Comparison of ENCODE assay signal across 9 cellular contexts in the genomic region with DNA sequence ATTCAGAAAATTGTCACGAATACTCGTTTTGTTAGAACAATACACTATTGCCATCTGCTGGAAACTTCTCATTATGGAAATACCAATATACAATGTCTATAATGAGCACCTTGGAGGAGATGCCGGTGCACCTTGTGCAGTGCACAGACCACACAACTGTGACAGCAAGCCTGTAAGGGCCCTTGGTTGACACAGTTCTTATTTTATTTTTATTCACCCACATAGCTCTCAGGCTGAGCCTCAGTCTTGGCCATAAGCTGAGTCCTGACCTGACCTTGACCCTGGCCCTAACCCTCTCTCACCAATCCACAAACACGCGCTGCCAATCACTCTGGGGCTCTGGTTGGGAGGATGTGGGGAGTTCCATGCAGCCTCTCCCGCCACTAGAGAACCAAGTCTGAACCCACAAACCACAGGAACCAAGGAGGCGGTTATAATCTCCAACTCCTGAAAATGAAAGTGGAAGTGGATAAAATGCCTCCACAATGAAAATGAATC. TPM values are rescaled to one million over a fixed set of nuclear protein-coding genes. Genes with fewer than 3 reads are reported as not detected.
DNase-seq lines count a peak whose midpoint lies in the region; ATAC-seq and TF ChIP-seq lines count a peak whose summit lies in the region.
"Had no signal": no experiment of that assay in that cellular context is flagged by ENCODE, and none has a peak within 500 bp of the region (broad histone marks: within the 10 kb centered on the region; RNA-seq: fewer than 3 reads in every experiment).

No MANE protein-coding gene starts in this region.

- H3K36me3 ChIP-seq in IMR-90 (ENCODE audit: control insufficient read depth, insufficient read depth, low read length): no peaks in the 10 kb centered on the region
- H3K36me3 ChIP-seq in suprapubic skin: no peaks in the 10 kb centered on the region
- H3K36me3 ChIP-seq in psoas muscle (ENCODE audit: insufficient read depth in 1 of 2, low read depth in 1 of 2): no peaks in the 10 kb centered on the region

- H3K27me3 Mint-ChIP-seq in activated CD4-positive, alpha-beta memory T cell treated with anti-CD3 and anti-CD28 coated beads, Interleukin-2, amount 10 ng/mL, durations not matched to agents 7 days and 5 days: peaks cover 56% of the 10 kb centered on the region

- H3K9ac ChIP-seq in IMR-90 (ENCODE audit: low read depth, low read length): no peak overlapping the region

- H3K56ac ChIP-seq in IMR-90 (ENCODE audit: extremely low read depth, insufficient read depth, low read length): no peak overlapping the region

- H3K27me3 ChIP-seq in IMR-90 (ENCODE audit: control insufficient read depth, insufficient read depth, low read length) (peaks cover 5% of the 10 kb centered on the region), suprapubic skin (peaks cover 21% of the 10 kb centered on the region), psoas muscle (ENCODE audit: insufficient read depth in 3 of 3, low read length in 2 of 3) (no peaks in the 10 kb centered on the region)

- H3K18ac ChIP-seq in IMR-90 (ENCODE audit: low read depth, low read length): no peak overlapping the region

- no peaks in the 10 kb centered on the region for H3K79me1 ChIP-seq in IMR-90 (ENCODE audit: low read depth in 1 of 2, low read length in 2 of 2)

- H4K5ac ChIP-seq in IMR-90 (ENCODE audit: low read depth, low read length): no peak overlapping the region

- no peaks in the 10 kb centered on the region for H3K9me1 ChIP-seq in IMR-90 (ENCODE audit: insufficient read depth, low read length)

- H2BK15ac ChIP-seq in IMR-90 (ENCODE audit: low read depth, low read length): no peak overlapping the region

- H3K4me1 ChIP-seq in IMR-90 (ENCODE audit: control insufficient read depth, insufficient read depth, low read length): no peaks in the 10 kb centered on the region
- H3K4me1 ChIP-seq in suprapubic skin: peaks cover 5% of the 10 kb centered on the region
- no peaks in the 10 kb centered on the region for H3K4me1 ChIP-seq in psoas muscle

- peak overlapping the region; percentile 80 for H2AFZ ChIP-seq in IMR-90 (replicated peaks; ENCODE audit: low read length, poor library complexity)

- no peak overlapping the region for H3K23ac ChIP-seq in IMR-90 (ENCODE audit: low read depth, low read length)

- no peak overlapping the region for H3K27ac ChIP-seq in IMR-90 (ENCODE audit: insufficient read depth, low read length)
- no peak overlapping the region for H3K27ac ChIP-seq in suprapubic skin
- no peak overlapping the region for H3K27ac ChIP-seq in psoas muscle

- no peak for TF ChIP-seq POLR2A in IMR-90 (IDR thresholded peaks at IDR 0.05; ENCODE audit: low read depth, low read length)
- TF ChIP-seq POLR2A in suprapubic skin (IDR thresholded peaks at IDR 0.05): no peak

- H3K4me1 Mint-ChIP-seq in activated CD4-positive, alpha-beta memory T cell treated with anti-CD3 and anti-CD28 coated beads, Interleukin-2, amount 10 ng/mL, durations not matched to agents 7 days and 5 days: peaks cover 18% of the 10 kb centered on the region

- peak overlapping the region; percentile 5; the same call in 1 of the 2 replicates for H3K4me2 ChIP-seq in IMR-90 (ENCODE audit: low read depth, low read length)

- H3K4me3 ChIP-seq in AG10803 (ENCODE audit: low read length) (peak overlapping the region; percentile 18; the same call in 1 of the 2 replicates), IMR-90 (ENCODE audit: insufficient read depth, low read depth, low read length) (no peak overlapping the region), suprapubic skin (no peak overlapping the region), psoas muscle (no peak overlapping the region)

- no peak overlapping the region for H3K14ac ChIP-seq in IMR-90 (replicated peaks; ENCODE audit: low read depth, low read length)

- no peak overlapping the region for H2BK20ac ChIP-seq in IMR-90 (ENCODE audit: low read depth, low read length)

- H3K9me3 Mint-ChIP-seq in activated CD4-positive, alpha-beta memory T cell treated with anti-CD3 and anti-CD28 coated beads, Interleukin-2, amount 10 ng/mL, durations not matched to agents 7 days and 5 days: peaks cover 15% of the 10 kb centered on the region

- POLR2A ChIA-PET in IMR-90 (lab: Charles Lee; ENCODE audit: unreplicated experiment): no interaction called here
- POLR2A ChIA-PET in activated CD4-positive, alpha-beta memory T cell treated with anti-CD3 and anti-CD28 coated beads, Interleukin-2, amount 10 ng/mL, durations not matched to agents 7 days and 5 days (lab: Charles Lee): interaction anchor here (1.4 kb wide), 1 partner anchor 988 kb away, joined by 3 read pairs; a partner anchor contains a TSS

- peak; percentile 16; the same call in 1 of the 2 replicates for TF ChIP-seq CTCF in AG10803 (conservative IDR thresholded peaks at IDR 0.05; ENCODE audit: low read length)
- 0 out of 2 replicates have a peak, but pooled peaks have one; percentile 12 for TF ChIP-seq CTCF in IMR-90 (conservative IDR thresholded peaks at IDR 0.05; ENCODE audit: low read depth, low read length)
- no peak for TF ChIP-seq CTCF in suprapubic skin (IDR thresholded peaks at IDR 0.05)
- TF ChIP-seq CTCF in psoas muscle (IDR thresholded peaks at IDR 0.05): no peak

- H2AK9ac ChIP-seq in IMR-90 (replicated peaks; ENCODE audit: low read depth, low read length, poor library complexity): no peak overlapping the region

- no peak overlapping the region for H2AK5ac ChIP-seq in IMR-90 (ENCODE audit: low read depth, low read length)

- H4K20me1 ChIP-seq in IMR-90 (ENCODE audit: insufficient read depth, low read length): no peaks in the 10 kb centered on the region

- CTCF ChIA-PET in IMR-90 (lab: Yijun Ruan, JAX): interaction anchor here (0.7 kb wide), 1 partner anchor 694 kb away, joined by 3 read pairs; no protein-coding TSS in a partner anchor
- CTCF ChIA-PET in activated CD4-positive, alpha-beta memory T cell treated with anti-CD3 and anti-CD28 coated beads, Interleukin-2, amount 10 ng/mL, durations not matched to agents 7 days and 5 days (lab: Charles Lee): interaction anchor here (2.6 kb wide), 1 partner anchor 9 kb away, joined by 10 read pairs; no protein-coding TSS in a partner anchor

- in situ Hi-C loops in IMR-90 (cut with MboI; ENCODE audit: low sequenced_read_pairs): loop anchor here (25.0 kb wide), 1 partner anchor 1190 kb away; a partner anchor contains a TSS

- peak overlapping the region; percentile 60 for H3K27ac Mint-ChIP-seq in activated CD4-positive, alpha-beta memory T cell treated with anti-CD3 and anti-CD28 coated beads, Interleukin-2, amount 10 ng/mL, durations not matched to agents 7 days and 5 days

- intact Hi-C loops in IMR-90 (cut with micrococcal nuclease) (no loop called here), psoas muscle (cut with DNase I) (no loop called here)

- no peak overlapping the region for H2BK120ac ChIP-seq in IMR-90 (ENCODE audit: low read depth, low read length)

- dilution Hi-C loops in IMR-90 (cut with HindIII; ENCODE audit: low sequenced_read_pairs, unreplicated experiment): no loop called here

- peaks cover 12% of the 10 kb centered on the region for H3K36me3 Mint-ChIP-seq in activated CD4-positive, alpha-beta memory T cell treated with anti-CD3 and anti-CD28 coated beads, Interleukin-2, amount 10 ng/mL, durations not matched to agents 7 days and 5 days (ENCODE audit: low read depth)

- H2BK5ac ChIP-seq in IMR-90 (ENCODE audit: low read depth, low read length, poor library complexity, severe bottlenecking): no peak overlapping the region

- no peak overlapping the region for H4K91ac ChIP-seq in IMR-90 (ENCODE audit: insufficient read depth, low read depth, low read length)

- no peak for TF ChIP-seq RAD21 in IMR-90 (IDR thresholded peaks at IDR 0.05; ENCODE audit: low read length)

- WGBS in IMR-90 (ENCODE audit: extremely low coverage in 2 of 2, insufficient read length in 1 of 2), 2 experiments: no CpG with 5 or more reads among the region's 7 CpGs
- WGBS in suprapubic skin: 53% methylated on average over 7 of the region's 7 CpGs
- 64 to 69% (median 69%) methylated on average over 7 of the region's 7 CpGs for WGBS in psoas muscle, 3 donors

- BruUV-seq in IMR-90 (replicated peaks; lab: Mats Ljungman, UMichigan): no TSS peak

- peaks cover 3% of the 10 kb centered on the region for H3K9me3 ChIP-seq in IMR-90 (ENCODE audit: control insufficient read depth, insufficient read depth, low read length)
- H3K9me3 ChIP-seq in suprapubic skin: no peaks in the 10 kb centered on the region
- peaks cover 9% of the 10 kb centered on the region for H3K9me3 ChIP-seq in psoas muscle

- no peak for TF ChIP-seq EP300 in suprapubic skin (IDR thresholded peaks at IDR 0.05)

- H3K4me3 Mint-ChIP-seq in activated CD4-positive, alpha-beta memory T cell treated with anti-CD3 and anti-CD28 coated beads, Interleukin-2, amount 10 ng/mL, durations not matched to agents 7 days and 5 days: peak overlapping the region; percentile 29

- DNase-seq in AG10803 (ENCODE audit: low read depth): peak; percentile 42
- peak; percentile 16 for DNase-seq in IMR-90
- peak; percentile 83 for DNase-seq in activated CD4-positive, alpha-beta memory T cell treated with anti-CD3 and anti-CD28 coated beads, Interleukin-2, amount 10 ng/mL, durations not matched to agents 7 days and 5 days
- peak; percentile 1 for DNase-seq in kidney glomerular epithelial cell (lab: John Stamatoyannopoulos, UW)
- DNase-seq in suprapubic skin (ENCODE audit: low spot score in 2 of 2): no peak
- no peak for DNase-seq in C1 segment of cervical spinal cord (lab: John Stamatoyannopoulos, UW)
- no peak for DNase-seq in psoas muscle
- DNase-seq: NCI-H187 had no signal

- H3K4ac ChIP-seq in IMR-90 (ENCODE audit: low read depth, low read length): no peak overlapping the region

- ATAC-seq in IMR-90 (ENCODE audit: low read depth) (peak; percentile 44), HG03095 (IDR thresholded peaks at IDR 0.05; ENCODE audit: unreplicated experiment) (no peak), psoas muscle (no peak)

- no peak overlapping the region for H4K8ac ChIP-seq in IMR-90 (ENCODE audit: low read depth in 2 of 2, low read length in 2 of 2)

RNA-seq across cellular contexts. Expression of a gene that starts 7.6 kb away (rescaled TPM):
- total RNA-seq in IMR-90 (2012; rRNA removed): not detected in 2 replicates
- not detected in 2 replicates for polyA plus RNA-seq in IMR-90 (2012; rRNA removed)
- polyA plus RNA-seq in IMR-90 (2012; cell fraction: cytosol; rRNA removed): 0.02 TPM in 1 of 2 replicates, not detected in the other
- not detected in 2 replicates for polyA plus RNA-seq in IMR-90 (2012; cell fraction: nucleus; rRNA removed; ENCODE audit: low replicate concordance)
- total RNA-seq in activated CD4-positive, alpha-beta memory T cell treated with anti-CD3 and anti-CD28 coated beads, Interleukin-2, amount 10 ng/mL, durations not matched to agents 7 days and 5 days: not detected
- not detected for total RNA-seq in suprapubic skin
- total RNA-seq in psoas muscle: not detected
- not detected for polyA plus RNA-seq in psoas muscle

RNA-seq across cellular contexts. Expression of a gene that starts 16.9 kb away (rescaled TPM):
- total RNA-seq in IMR-90 (2012; rRNA removed) (19.4 and 21.5 TPM in 2 replicates), suprapubic skin (1 to 10 TPM; 1.0 to 3.3 (median 3.2) TPM), psoas muscle (under 1 TPM in 1 of 4 donors, not detected in 3; 0.38 TPM)
- polyA plus RNA-seq in IMR-90 (2012; rRNA removed) (25.9 and 36.8 TPM in 2 replicates), psoas muscle (under 1 TPM in 2 of 3 donors, not detected in 1; 0.18 to 0.21 TPM)
- 15.5 and 16.4 TPM in 2 replicates for polyA plus RNA-seq in IMR-90 (2012; cell fraction: cytosol; rRNA removed)
- 8.6 and 18.5 TPM in 2 replicates for polyA plus RNA-seq in IMR-90 (2012; cell fraction: nucleus; rRNA removed; ENCODE audit: low replicate concordance)
- total RNA-seq in activated CD4-positive, alpha-beta memory T cell treated with anti-CD3 and anti-CD28 coated beads, Interleukin-2, amount 10 ng/mL, durations not matched to agents 7 days and 5 days: 10 to 100 TPM; 21.2 TPM

Comparison
In these comparisons a context has a peak if more than half of its experiments do, and no peak if none do; other contexts are left out.
1. DNase-seq: peak in AG10803 (single experiment), IMR-90 (single experiment), activated CD4-positive, alpha-beta memory T cell treated with anti-CD3 and anti-CD28 coated beads, Interleukin-2, amount 10 ng/mL, durations not matched to agents 7 days and 5 days (single experiment) and kidney glomerular epithelial cell (single experiment); none in suprapubic skin (0 of 2), C1 segment of cervical spinal cord (0 of 14) and psoas muscle (0 of 2).
2. CTCF ChIP-seq: peak in AG10803 (single experiment) and IMR-90 (single experiment); none in suprapubic skin (0 of 2) and psoas muscle (single experiment).